ENCODE assay signal across 27 cellular contexts in the genomic region with DNA sequence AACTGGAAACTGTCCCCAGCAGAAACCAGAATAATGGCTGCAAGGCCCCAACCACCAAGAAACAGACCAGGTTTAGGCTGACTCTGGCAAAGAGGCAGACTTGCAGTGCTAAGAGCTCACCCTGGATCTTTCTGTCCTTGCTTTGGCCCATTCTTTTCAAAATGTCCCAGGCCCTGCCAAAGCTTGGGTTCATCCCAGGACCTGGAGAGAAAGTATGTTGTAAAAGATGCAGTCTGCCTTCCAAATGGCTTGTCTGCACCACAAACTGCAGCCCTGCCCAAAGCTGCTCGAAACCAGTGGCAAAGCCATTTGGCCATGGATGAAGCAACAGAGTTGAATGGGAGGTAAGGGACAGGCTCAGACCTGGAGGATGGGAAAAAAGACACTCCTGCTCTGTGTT. TPM values are rescaled to one million over a fixed set of nuclear protein-coding genes. Genes with fewer than 3 reads are reported as not detected.
"Had no signal": no experiment of that assay in that cellular context is flagged by ENCODE, and none has a peak within 500 bp of the region (broad histone marks: within the 10 kb centered on the region; RNA-seq: fewer than 3 reads in every experiment).

No MANE protein-coding gene starts in this region.

- ATAC-seq: activated CD8-positive, alpha-beta memory T cell treated with anti-CD3 and anti-CD28 coated beads, Interleukin-2, amount 10 ng/mL, durations not matched to agents 7 days and 5 days; PC-3; T-cell had no signal

- FAIRE-seq: RCC 7860, TTC549 had no signal

- DNase-seq: activated B cell treated with CpG ODN at 0.5 μM for 24 hours; activated CD4-positive, alpha-beta T cell treated with anti-CD3 and anti-CD28 coated beads for 1 hour; activated CD4-positive, alpha-beta T cell treated with anti-CD3 and anti-CD28 coated beads, Interleukin-2, amount 10 ng/mL, durations not matched to agents 24 days and 14 days; activated CD4-positive, alpha-beta T cell treated with anti-CD3 and anti-CD28 coated beads, Interleukin-2, amount 50 U/mL, for 48 hours; activated CD8-positive, alpha-beta memory T cell treated with anti-CD3 and anti-CD28 coated beads, Interleukin-2, amount 10 ng/mL, durations not matched to agents 7 days and 5 days; activated effector memory CD4-positive, alpha-beta T cell treated with Interleukin-2 at 50 U/mL for 16 hours; activated naive CD4-positive, alpha-beta T cell treated with Interleukin-2 at 50 U/mL for 16 hours; activated T-cell treated with anti-CD3 and anti-CD28 coated beads, Interleukin-2, amount 50 U/mL, for 24 hours; KBM-7; NCI-H1092; NCI-H1417 treated with DMSO at 0.1 percent for 48 hours; NCI-H1694; NCI-H2029; NCI-H2107; NCI-H2171 treated with DMSO at 0.1 percent for 48 hours; NCI-H226; NCI-H510A; NCI-H69; NK-92 treated with Interleukin-12 subunit alpha and Interleukin-12 subunit beta, amount 100 ng/mL, for 24 hours; PC-3; SIG-M5; T-cell; T-helper 2 cell; T1000 had no signal

RNA-seq across cellular contexts. Expression of a gene that starts 38.0 kb away (rescaled TPM):
- total RNA-seq: activated B cell treated with CpG ODN at 0.5 μM for 24 hours; activated CD4-positive, alpha-beta T cell treated with anti-CD3 and anti-CD28 coated beads, Interleukin-2, amount 10 ng/mL, durations not matched to agents 24 days and 14 days; activated CD8-positive, alpha-beta memory T cell treated with anti-CD3 and anti-CD28 coated beads, Interleukin-2, amount 10 ng/mL, durations not matched to agents 7 days and 5 days; activated T-helper 1 cell treated with anti-CD3 and anti-CD28 coated beads, Interleukin-12 subunit alpha, Interleukin-12 subunit beta, Interleukin-2, Interleukin-4 antibody, amounts not matched to agents 30 ng/mL and 10 ng/mL and 1 ng/mL, durations not matched to agents 14 hours and 24 hours and 36 hours had no signal
